ENCODE assay signal across 8 cellular contexts in genomic region chr1:85465791-85466134, GRCh38.
A peak's percentile ranks its signal among the peaks of the same experiment; 100 is the strongest.
DNase-seq lines count a peak whose midpoint lies in the region; ATAC-seq and TF ChIP-seq lines count a peak whose summit lies in the region.

No MANE protein-coding gene starts in this region.

- H3K4me3 Mint-ChIP-seq in T-helper 2 cell treated with Interferon-gamma antibody and Interleukin-4, amounts not matched to agents 5 μg/mL and 100 μg/mL, for 36 hours = peak overlapping the region; percentile 41
- peak overlapping the region; percentile 14 for H3K4me3 Mint-ChIP-seq in stimulated activated effector memory CD8-positive, alpha-beta T cell treated with anti-CD3 and anti-CD28 coated beads, Interleukin-12 subunit alpha, Interleukin-12 subunit beta, amount 100 ng/mL, for 72 hours

- H3K4me3 ChIP-seq in WI38 (ENCODE audit: low read depth, low read length) = peak overlapping the region; percentile 81
- peak overlapping the region; percentile 69; the same call in 1 of the 2 replicates for H3K4me3 ChIP-seq in iPS-18c (ENCODE audit: insufficient read depth, low read depth, low read length)

- no peak for DNase-seq in T-helper 2 cell treated with Interferon-gamma antibody and Interleukin-4, amounts not matched to agents 5 μg/mL and 100 μg/mL, for 36 hours (ENCODE audit: low spot score)
- DNase-seq in T-helper 2 cell = no peak
- DNase-seq in stimulated activated effector memory CD8-positive, alpha-beta T cell treated with anti-CD3 and anti-CD28 coated beads, Interleukin-12 subunit alpha, Interleukin-12 subunit beta, amount 100 ng/mL, for 72 hours (ENCODE audit: low spot score in 2 of 2) = no peak
- DNase-seq in GM13977 (ENCODE audit: low spot score) = no peak
- DNase-seq in stimulated activated CD4-positive, alpha-beta T cell treated with anti-CD3 and anti-CD28 coated beads, Interleukin-4, amount 100 ng/mL, for 24 hours = no peak

- in situ Hi-C loops in GM13977 (cut with MboI; ENCODE audit: low pct_unique_long_range_greater_than_20kb, low sequenced_read_pairs, unreplicated experiment) = no loop called here

- H3K27ac Mint-ChIP-seq in T-helper 2 cell treated with Interferon-gamma antibody and Interleukin-4, amounts not matched to agents 5 μg/mL and 100 μg/mL, for 36 hours = no peak overlapping the region
- H3K27ac Mint-ChIP-seq in stimulated activated effector memory CD8-positive, alpha-beta T cell treated with anti-CD3 and anti-CD28 coated beads, Interleukin-12 subunit alpha, Interleukin-12 subunit beta, amount 100 ng/mL, for 72 hours = no peak overlapping the region

- TF ChIP-seq CTCF in WI38 (IDR thresholded peaks at IDR 0.05; ENCODE audit: low read depth, low read length) = no peak
- TF ChIP-seq CTCF in GM13977 (IDR thresholded peaks at IDR 0.05; ENCODE audit: extremely low read depth, insufficient read depth, missing control alignments) = no peak

- no peaks in the 10 kb centered on the region for H3K9me3 ChIP-seq in iPS-18c (ENCODE audit: control insufficient read depth, insufficient read depth, low read length)

- no peaks in the 10 kb centered on the region for H3K4me1 Mint-ChIP-seq in T-helper 2 cell treated with Interferon-gamma antibody and Interleukin-4, amounts not matched to agents 5 μg/mL and 100 μg/mL, for 36 hours (ENCODE audit: low read depth)
- H3K4me1 Mint-ChIP-seq in stimulated activated effector memory CD8-positive, alpha-beta T cell treated with anti-CD3 and anti-CD28 coated beads, Interleukin-12 subunit alpha, Interleukin-12 subunit beta, amount 100 ng/mL, for 72 hours = no peaks in the 10 kb centered on the region

- ATAC-seq in stimulated activated effector memory CD8-positive, alpha-beta T cell treated with anti-CD3 and anti-CD28 coated beads, Interleukin-12 subunit alpha, Interleukin-12 subunit beta, amount 100 ng/mL, for 72 hours = no peak
- ATAC-seq in HG03442 (IDR thresholded peaks at IDR 0.05; ENCODE audit: unreplicated experiment) = no peak

- no peaks in the 10 kb centered on the region for H3K9me3 Mint-ChIP-seq in T-helper 2 cell treated with Interferon-gamma antibody and Interleukin-4, amounts not matched to agents 5 μg/mL and 100 μg/mL, for 36 hours
- peaks cover 5% of the 10 kb centered on the region for H3K9me3 Mint-ChIP-seq in stimulated activated effector memory CD8-positive, alpha-beta T cell treated with anti-CD3 and anti-CD28 coated beads, Interleukin-12 subunit alpha, Interleukin-12 subunit beta, amount 100 ng/mL, for 72 hours

- H3K36me3 Mint-ChIP-seq in T-helper 2 cell treated with Interferon-gamma antibody and Interleukin-4, amounts not matched to agents 5 μg/mL and 100 μg/mL, for 36 hours (ENCODE audit: low read depth) = no peaks in the 10 kb centered on the region
- H3K36me3 Mint-ChIP-seq in stimulated activated effector memory CD8-positive, alpha-beta T cell treated with anti-CD3 and anti-CD28 coated beads, Interleukin-12 subunit alpha, Interleukin-12 subunit beta, amount 100 ng/mL, for 72 hours = no peaks in the 10 kb centered on the region

- H3K27me3 Mint-ChIP-seq in T-helper 2 cell treated with Interferon-gamma antibody and Interleukin-4, amounts not matched to agents 5 μg/mL and 100 μg/mL, for 36 hours (ENCODE audit: low read depth) = peaks cover 60% of the 10 kb centered on the region
